24 cellular contexts compared by ENCODE assay signal in the genomic region with DNA sequence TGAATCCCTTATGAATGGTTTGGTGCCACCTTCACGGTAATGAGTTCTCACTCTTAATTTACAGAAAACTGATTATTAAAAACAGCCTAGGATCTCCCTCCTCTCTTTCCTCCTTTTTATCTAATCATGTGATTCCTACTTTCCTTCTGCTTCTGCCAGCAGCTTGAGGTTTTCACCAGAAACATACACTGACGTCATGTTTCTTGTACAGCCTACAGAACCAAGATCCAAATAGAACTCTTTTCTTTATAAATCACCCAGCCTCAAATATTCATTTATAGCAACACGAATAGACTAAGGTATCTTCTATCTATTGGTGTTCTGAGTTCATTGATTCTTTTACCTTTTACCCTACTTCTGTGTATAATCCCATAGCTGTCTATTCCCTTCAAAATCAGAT.
DNase-seq lines count a peak whose midpoint lies in the region; ATAC-seq, FAIRE-seq and TF ChIP-seq lines count a peak whose summit lies in the region.
"Had no signal": no experiment of that assay in that cellular context is flagged by ENCODE, and none has a peak within 500 bp of the region (broad histone marks: within the 10 kb centered on the region; RNA-seq: fewer than 3 reads in every experiment).

No MANE protein-coding gene starts in this region.

- TF ChIP-seq EP300 in HepG2 (IDR thresholded peaks at IDR 0.05; ENCODE audit: low read depth in 2 of 2, low read length in 2 of 2) (no peak), HepG2 (CRISPR knock-in tag; IDR thresholded peaks at IDR 0.05; ENCODE audit: borderline replicate concordance) (no peak)

- H3F3A ChIP-seq in smooth muscle cell (ENCODE audit: low read depth) = no peaks in the 10 kb centered on the region

- ATAC-seq in HepG2 (no peak), right lobe of liver (no peak), HG02588 (IDR thresholded peaks at IDR 0.05; ENCODE audit: unreplicated experiment) (no peak), GM21360 (IDR thresholded peaks at IDR 0.05; ENCODE audit: unreplicated experiment) (no peak)
- ATAC-seq: GM12878 had no signal

- no peak for TF ChIP-seq RAD21 in HepG2 (CRISPR knock-in tag; IDR thresholded peaks at IDR 0.05)

- H3K9me3 ChIP-seq in HepG2 (ENCODE audit: low read length) (peaks cover 62% of the 10 kb centered on the region), right lobe of liver (no peaks in the 10 kb centered on the region), smooth muscle cell (replicated peaks; ENCODE audit: low read depth) (peaks cover 2% of the 10 kb centered on the region)
- H3K9me3 ChIP-seq: BE2C, BLaER1 had no signal

- CTCF ChIA-PET in HepG2 (lab: Yijun Ruan, JAX; ENCODE audit: low intra/inter-chr PET ratio, low total read pairs) = no interaction called here

- TF ChIP-seq CTCF in HepG2 (CRISPR knock-in tag; IDR thresholded peaks at IDR 0.05) (no peak), right lobe of liver (IDR thresholded peaks at IDR 0.05) (no peak), smooth muscle cell (IDR thresholded peaks at IDR 0.05; ENCODE audit: borderline replicate concordance, insufficient read depth, poor library complexity, severe bottlenecking) (no peak)

- H3K27ac ChIP-seq in HepG2 (ENCODE audit: extremely low read length, insufficient read depth, low read length) = no peak overlapping the region
- no peak overlapping the region for H3K27ac ChIP-seq in right lobe of liver
- no peak overlapping the region for H3K27ac ChIP-seq in smooth muscle cell (ENCODE audit: low read depth)
- H3K27ac ChIP-seq: BLaER1 had no signal

- H2AFZ ChIP-seq in HepG2 (ENCODE audit: low read length) (no peak overlapping the region), smooth muscle cell (ENCODE audit: low read depth) (peak overlapping the region; percentile 24)

- FAIRE-seq in HepG2 (lab: Jason Lieb, UNC) = no peak
- FAIRE-seq: A204.1, GM12878, GM12892, GM18507 had no signal

- H3K4me3 ChIP-seq in HepG2 (replicated peaks in 1 of 3; ENCODE audit: insufficient read depth in 1 of 3, low read depth in 2 of 3, low read length in 3 of 3) = no peak overlapping the region
- no peak overlapping the region for H3K4me3 ChIP-seq in right lobe of liver
- no peak overlapping the region for H3K4me3 ChIP-seq in smooth muscle cell
- H3K4me3 ChIP-seq: BLaER1, GM12878 had no signal

- no TSS peak for BruUV-seq in HepG2 (replicated peaks; lab: Mats Ljungman, UMichigan)

- H3K4me2 ChIP-seq in HepG2 (ENCODE audit: low read depth, low read length) (no peak overlapping the region), smooth muscle cell (no peak overlapping the region)
- H3K4me2 ChIP-seq: BLaER1 had no signal

- H3K27me3 ChIP-seq in HepG2 (ENCODE audit: control insufficient read depth in 1 of 2, insufficient read depth in 2 of 2, low read length in 2 of 2) (no peaks in the 10 kb centered on the region), right lobe of liver (no peaks in the 10 kb centered on the region), smooth muscle cell (ENCODE audit: low read depth) (no peaks in the 10 kb centered on the region)
- H3K27me3 ChIP-seq: BE2C, BLaER1 had no signal

- POLR2A ChIA-PET in HepG2 (lab: Yijun Ruan, JAX) = no interaction called here

- 4% methylated on average over 3 of the region's 3 CpGs for WGBS in HepG2 (ENCODE audit: low lambda C conversion rate)
- 28% methylated on average over 3 of the region's 3 CpGs for WGBS in right lobe of liver (ENCODE audit: insufficient coverage, low coverage, low lambda C conversion rate, missing lambda C conversion rate)
- 69% methylated on average over 3 of the region's 3 CpGs for whole genome bisulfite sequencing in smooth muscle cell (ENCODE audit: low lambda C conversion rate)

- no peaks in the 10 kb centered on the region for H3K79me2 ChIP-seq in HepG2 (ENCODE audit: insufficient read depth, low read length)
- no peaks in the 10 kb centered on the region for H3K79me2 ChIP-seq in smooth muscle cell (ENCODE audit: low read depth)

- H3K36me3 ChIP-seq in HepG2 (replicated peaks in 1 of 2; ENCODE audit: control insufficient read depth in 1 of 2, insufficient read depth in 2 of 2, low read length in 2 of 2) = no peaks in the 10 kb centered on the region
- H3K36me3 ChIP-seq in right lobe of liver = no peaks in the 10 kb centered on the region
- no peaks in the 10 kb centered on the region for H3K36me3 ChIP-seq in smooth muscle cell (ENCODE audit: low read depth)
- H3K36me3 ChIP-seq: BE2C, BLaER1 had no signal

- in situ Hi-C loops in HepG2 (cut with HindIII; ENCODE audit: extremely low pct_ligation_motif_present, low pct_unique_long_range_greater_than_20kb) = no loop called here

- H3K4me1 ChIP-seq in HepG2 (ENCODE audit: insufficient read depth, low read length) = no peaks in the 10 kb centered on the region
- H3K4me1 ChIP-seq in right lobe of liver = no peaks in the 10 kb centered on the region
- H3K4me1 ChIP-seq in smooth muscle cell (ENCODE audit: low read depth) = no peaks in the 10 kb centered on the region
- H3K4me1 ChIP-seq: BLaER1 had no signal

- TF ChIP-seq POLR2A in HepG2 (IDR thresholded peaks at IDR 0.05; ENCODE audit: insufficient read depth in 1 of 2, low read depth in 2 of 2, low read length in 2 of 2) (no peak), right lobe of liver (IDR thresholded peaks at IDR 0.05) (no peak)

- H4K20me1 ChIP-seq in HepG2 (ENCODE audit: insufficient read depth, low read length) = no peaks in the 10 kb centered on the region
- H4K20me1 ChIP-seq in smooth muscle cell (ENCODE audit: low read depth) = no peaks in the 10 kb centered on the region
- H4K20me1 ChIP-seq: BLaER1 had no signal

- no peak overlapping the region for H3K9ac ChIP-seq in HepG2 (ENCODE audit: insufficient read depth, low read depth, low read length)
- H3K9ac ChIP-seq in smooth muscle cell (ENCODE audit: low read depth) = no peak overlapping the region
- H3K9ac ChIP-seq: BLaER1 had no signal

- intact Hi-C loops in HepG2 (cut with micrococcal nuclease; ENCODE audit: unreplicated experiment) (no loop called here), right lobe of liver (cut with DNase I) (no loop called here)

- DNase-seq in HepG2 (ENCODE audit: low spot score) (no peak), right lobe of liver (no peak), OCI-M1 (lab: John Stamatoyannopoulos, UW) (peak; percentile 36), smooth muscle cell (lab: John Stamatoyannopoulos, UW; ENCODE audit: unreplicated experiment) (no peak)
- DNase-seq: 8988T; ACHN; BE2C; CD4-positive, CD25-positive, alpha-beta regulatory T cell; CD8-positive, alpha-beta memory T cell; COR-L47; DMS 273 treated with DMSO at 0.1 percent for 48 hours; DMS153; DMS53; DMS79; DND-41; EL; GDM1 had no signal

TF ChIP-seq in HepG2, 621 proteins besides CTCF, POLR2A, EP300 and RAD21 (continues in another document):
- peak; percentile 81 for TF ChIP-seq ATF7 (IDR thresholded peaks at IDR 0.05)
- no peak for TF ChIP-seq ATF7 (CRISPR knock-in tag; IDR thresholded peaks at IDR 0.05)
- TF ChIP-seq SMYD3 (CRISPR knock-in tag; IDR thresholded peaks at IDR 0.05) = no peak
- no peak for TF ChIP-seq MXD3 (CRISPR knock-in tag; IDR thresholded peaks at IDR 0.05)
- no peak for TF ChIP-seq PCBP1 (IDR thresholded peaks at IDR 0.05; ENCODE audit: borderline replicate concordance, low read depth, low read length)
- TF ChIP-seq, protein P1, sequence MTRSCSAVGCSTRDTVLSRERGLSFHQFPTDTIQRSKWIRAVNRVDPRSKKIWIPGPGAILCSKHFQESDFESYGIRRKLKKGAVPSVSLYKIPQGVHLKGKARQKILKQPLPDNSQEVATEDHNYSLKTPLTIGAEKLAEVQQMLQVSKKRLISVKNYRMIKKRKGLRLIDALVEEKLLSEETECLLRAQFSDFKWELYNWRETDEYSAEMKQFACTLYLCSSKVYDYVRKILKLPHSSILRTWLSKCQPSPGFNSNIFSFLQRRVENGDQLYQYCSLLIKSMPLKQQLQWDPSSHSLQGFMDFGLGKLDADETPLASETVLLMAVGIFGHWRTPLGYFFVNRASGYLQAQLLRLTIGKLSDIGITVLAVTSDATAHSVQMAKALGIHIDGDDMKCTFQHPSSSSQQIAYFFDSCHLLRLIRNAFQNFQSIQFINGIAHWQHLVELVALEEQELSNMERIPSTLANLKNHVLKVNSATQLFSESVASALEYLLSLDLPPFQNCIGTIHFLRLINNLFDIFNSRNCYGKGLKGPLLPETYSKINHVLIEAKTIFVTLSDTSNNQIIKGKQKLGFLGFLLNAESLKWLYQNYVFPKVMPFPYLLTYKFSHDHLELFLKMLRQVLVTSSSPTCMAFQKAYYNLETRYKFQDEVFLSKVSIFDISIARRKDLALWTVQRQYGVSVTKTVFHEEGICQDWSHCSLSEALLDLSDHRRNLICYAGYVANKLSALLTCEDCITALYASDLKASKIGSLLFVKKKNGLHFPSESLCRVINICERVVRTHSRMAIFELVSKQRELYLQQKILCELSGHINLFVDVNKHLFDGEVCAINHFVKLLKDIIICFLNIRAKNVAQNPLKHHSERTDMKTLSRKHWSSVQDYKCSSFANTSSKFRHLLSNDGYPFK (CRISPR knock-in tag; IDR thresholded peaks at IDR 0.05; ENCODE audit: borderline replicate concordance) = no peak
- TF ChIP-seq CREB1 (IDR thresholded peaks at IDR 0.05) = peak; percentile 67
- no peak for TF ChIP-seq CREB1 (CRISPR knock-in tag; IDR thresholded peaks at IDR 0.05)
- no peak for TF ChIP-seq ZNF460 (CRISPR knock-in tag; IDR thresholded peaks at IDR 0.05; ENCODE audit: borderline replicate concordance)
- TF ChIP-seq UBTF (CRISPR knock-in tag; IDR thresholded peaks at IDR 0.05) = no peak
- no peak for TF ChIP-seq ONECUT2 (CRISPR knock-in tag; IDR thresholded peaks at IDR 0.05)
